In the genomic region with DNA sequence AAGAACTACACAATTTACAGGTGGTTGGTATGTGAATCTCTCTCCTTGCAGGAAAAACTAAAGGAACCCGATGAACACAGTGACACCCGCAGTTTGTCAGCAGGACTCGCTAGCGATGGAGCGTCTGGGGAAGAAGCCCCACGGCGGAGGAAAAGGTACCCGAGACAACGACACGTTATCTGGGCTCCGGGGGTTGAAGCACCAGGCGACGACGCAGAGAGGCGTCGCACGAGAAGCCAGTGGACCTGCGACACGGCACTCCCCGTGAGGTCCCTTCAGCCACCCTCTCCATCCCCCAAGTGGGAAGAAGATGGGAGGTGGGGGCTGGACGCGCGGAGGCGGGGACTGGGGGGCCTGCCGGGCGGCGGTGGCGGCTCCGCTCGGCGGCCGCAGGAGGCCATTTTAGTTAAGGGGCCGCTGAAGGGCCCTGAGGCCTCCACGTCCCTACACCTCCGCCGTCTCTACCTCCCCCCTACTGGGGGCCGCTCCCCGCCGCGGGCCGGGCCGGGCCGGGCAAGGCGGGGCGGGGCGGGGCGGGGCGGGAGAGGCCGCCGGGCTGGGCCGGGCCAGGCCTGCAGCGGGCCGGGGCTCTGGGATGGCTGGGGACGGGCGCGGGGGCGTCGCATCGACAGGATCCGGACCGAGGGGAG, we compare ENCODE assay signal across 7 cellular contexts. TPM values are rescaled to one million over a fixed set of nuclear protein-coding genes. Genes with fewer than 3 reads are reported as not detected.
DNase-seq lines count a peak whose midpoint lies in the region; ATAC-seq, FAIRE-seq and TF ChIP-seq lines count a peak whose summit lies in the region.

No MANE protein-coding gene starts in this region.

- no peak overlapping the region for H4K91ac ChIP-seq in H9 (ENCODE audit: insufficient read length, low read depth, low read length)

- peaks cover 20% of the 10 kb centered on the region; the same call in 1 of the 2 replicates for H3K79me2 ChIP-seq in H9 (ENCODE audit: insufficient read depth, low read length)

- H3K56ac ChIP-seq in H9 (ENCODE audit: insufficient read length, low read depth, low read length), result no peak overlapping the region

- H2BK20ac ChIP-seq in H9 (ENCODE audit: low read depth, low read length, poor library complexity, severe bottlenecking), result no peak overlapping the region

- peaks cover 33 to 39% of the 10 kb centered on the region in 2 experiments for H3K4me1 Mint-ChIP-seq in H9
- H3K4me1 Mint-ChIP-seq in activated CD4-positive, alpha-beta T cell treated with anti-CD3 and anti-CD28 coated beads, Interleukin-2, amount 10 ng/mL, durations not matched to agents 24 days and 14 days, result peaks cover 29% of the 10 kb centered on the region

- ATAC-seq in lower lobe of right lung, result peak; percentile 85 to 87

- intact Hi-C loops in activated CD4-positive, alpha-beta T cell treated with anti-CD3 and anti-CD28 coated beads, Interleukin-2, amount 10 ng/mL, durations not matched to agents 24 days and 14 days (cut with micrococcal nuclease), result loop anchor here (1.0 to 5.0 kb wide), 10 partner anchors 19 to 999 kb away; a partner anchor contains a TSS
- intact Hi-C loops in lower lobe of right lung (cut with DNase I), result no loop called here

- H3K18ac ChIP-seq in H9 (ENCODE audit: insufficient read length, low read depth, low read length), result peak overlapping the region; percentile 74

- H3K9me3 ChIP-seq in H9 (ENCODE audit: control insufficient read depth, low read depth, low read length), result no peaks in the 10 kb centered on the region
- no peaks in the 10 kb centered on the region for H3K9me3 ChIP-seq in lower lobe of right lung

- no peak overlapping the region for H2BK120ac ChIP-seq in H9 (ENCODE audit: low read depth, low read length, poor library complexity, severe bottlenecking)

- no CpG with 5 or more reads among the region's 61 CpGs for WGBS in H9 (ENCODE audit: extremely low coverage, insufficient read length, low lambda C conversion rate)

- no peak overlapping the region for H4K8ac ChIP-seq in H9 (replicated peaks; ENCODE audit: insufficient read length, low read depth, low read length)

- no peak overlapping the region for H3K4ac ChIP-seq in H9 (ENCODE audit: low read depth, low read length)

- H3K79me1 ChIP-seq in H9 (ENCODE audit: insufficient read depth, low read depth, low read length, poor library complexity, severe bottlenecking), result peaks cover 6% of the 10 kb centered on the region

- H3K4me3 ChIP-seq in lower lobe of right lung, result peak overlapping the region; percentile 89

- DNase-seq in GM12891 (ENCODE audit: insufficient read length, low spot score), result peak; percentile 43
- peak; percentile 45 for DNase-seq in H9
- DNase-seq in M059J (ENCODE audit: low read depth), result peak; percentile 63
- peak; percentile 85 for DNase-seq in activated CD4-positive, alpha-beta T cell treated with anti-CD3 and anti-CD28 coated beads, Interleukin-2, amount 10 ng/mL, durations not matched to agents 24 days and 14 days
- DNase-seq in ecto neural progenitor cell (ENCODE audit: low spot score), result peak; percentile 62
- DNase-seq in lower lobe of right lung, result peak; percentile 62
- DNase-seq in stimulated activated CD4-positive, alpha-beta T cell treated with anti-CD3 and anti-CD28 coated beads, TNF-alpha, amount 100 ng/mL, for 48 hours (ENCODE audit: low read depth in 3 of 3), result peak; percentile 13 to 27 (median 15)

- peak overlapping the region; percentile 90 to 97 (median 95); a peak in 6 of 7 replicates for H3K27ac Mint-ChIP-seq in H9
- peak overlapping the region; percentile 98 for H3K27ac Mint-ChIP-seq in activated CD4-positive, alpha-beta T cell treated with anti-CD3 and anti-CD28 coated beads, Interleukin-2, amount 10 ng/mL, durations not matched to agents 24 days and 14 days

- no peak overlapping the region for H2AK5ac ChIP-seq in H9 (ENCODE audit: insufficient read length, low read length)

- no peak; the same call in 1 of the 2 replicates for TF ChIP-seq POLR2A in GM12891 (IDR thresholded peaks at IDR 0.05; ENCODE audit: low read depth, low read length)

- H2BK5ac ChIP-seq in H9 (ENCODE audit: insufficient read length, low read length), result no peak overlapping the region

- H2BK15ac ChIP-seq in H9 (ENCODE audit: low read depth, low read length), result no peak overlapping the region

- H2AFZ ChIP-seq in H9 (ENCODE audit: low read length), result no peak overlapping the region

- no peak for TF ChIP-seq CTCF in H9 (conservative IDR thresholded peaks at IDR 0.05)
- no peak for TF ChIP-seq CTCF in lower lobe of right lung (IDR thresholded peaks at IDR 0.05)

- H3K4me1 ChIP-seq in H9 (ENCODE audit: insufficient read depth, low read length) (peaks cover 5% of the 10 kb centered on the region; the same call in 1 of the 2 replicates), lower lobe of right lung (peaks cover 48% of the 10 kb centered on the region)

- peak overlapping the region; percentile 66 for H3K4me2 ChIP-seq in H9 (ENCODE audit: insufficient read depth, insufficient read length, low read length)

- peak overlapping the region; percentile 96 for H3K14ac ChIP-seq in H9 (ENCODE audit: insufficient read depth, low read length)

- H3K27ac ChIP-seq in H9 (ENCODE audit: insufficient read length, low read depth, low read length), result no peak overlapping the region
- H3K27ac ChIP-seq in lower lobe of right lung, result peak overlapping the region; percentile 91

- H3K27me3 ChIP-seq in H9 (ENCODE audit: insufficient read depth, low read length) (peaks cover 7% of the 10 kb centered on the region; the same call in 1 of the 2 replicates), lower lobe of right lung (ENCODE audit: low read depth) (no peaks in the 10 kb centered on the region)

- H3K4me3 Mint-ChIP-seq in H9, result peak overlapping the region; percentile 85 to 92
- H3K4me3 Mint-ChIP-seq in activated CD4-positive, alpha-beta T cell treated with anti-CD3 and anti-CD28 coated beads, Interleukin-2, amount 10 ng/mL, durations not matched to agents 24 days and 14 days, result peak overlapping the region; percentile 98

- H4K20me1 ChIP-seq in H9 (ENCODE audit: control insufficient read depth, insufficient read depth, insufficient read length), result no peaks in the 10 kb centered on the region

- H3K27me3 Mint-ChIP-seq in H9 (ENCODE audit: low read depth), result peaks cover 24% of the 10 kb centered on the region
- H3K27me3 Mint-ChIP-seq in activated CD4-positive, alpha-beta T cell treated with anti-CD3 and anti-CD28 coated beads, Interleukin-2, amount 10 ng/mL, durations not matched to agents 24 days and 14 days, result peaks cover 10% of the 10 kb centered on the region

- H3K36me3 Mint-ChIP-seq in H9 (ENCODE audit: insufficient read depth in 1 of 3, low read depth in 3 of 3), result peaks cover 4 to 9% (median 4%) of the 10 kb centered on the region in 3 experiments; a peak in 5 of 7 replicates
- peaks cover 15% of the 10 kb centered on the region for H3K36me3 Mint-ChIP-seq in activated CD4-positive, alpha-beta T cell treated with anti-CD3 and anti-CD28 coated beads, Interleukin-2, amount 10 ng/mL, durations not matched to agents 24 days and 14 days (ENCODE audit: low read depth)

- no peak overlapping the region for H3T11ph ChIP-seq in H9 (ENCODE audit: low read length)

- H4K5ac ChIP-seq in H9 (ENCODE audit: insufficient read length, low read depth, low read length), result no peak overlapping the region

- H3K23ac ChIP-seq in H9 (ENCODE audit: insufficient read length, low read depth, low read length), result no peak overlapping the region

- H2BK12ac ChIP-seq in H9 (ENCODE audit: insufficient read length, low read depth, low read length), result no peak overlapping the region

- FAIRE-seq in GM12891 (lab: Jason Lieb, UNC), result peak; percentile 79

- H3K36me3 ChIP-seq in lower lobe of right lung, result no peaks in the 10 kb centered on the region

- peak overlapping the region; percentile 84 for H3K9ac ChIP-seq in H9 (ENCODE audit: extremely low read depth, insufficient read length, low read length)

- H3K9me3 Mint-ChIP-seq in H9, result no peaks in the 10 kb centered on the region
- H3K9me3 Mint-ChIP-seq in activated CD4-positive, alpha-beta T cell treated with anti-CD3 and anti-CD28 coated beads, Interleukin-2, amount 10 ng/mL, durations not matched to agents 24 days and 14 days, result no peaks in the 10 kb centered on the region

- H3K23me2 ChIP-seq in H9 (ENCODE audit: insufficient read length, low read depth, low read length, poor library complexity, severe bottlenecking), result peaks cover 11% of the 10 kb centered on the region

TF ChIP-seq in GM12891, 5 proteins besides CTCF, POLR2A, EP300 and RAD21:
- TF ChIP-seq PAX5 (IDR thresholded peaks at IDR 0.05; ENCODE audit: insufficient read depth, low read length, severe bottlenecking) (no peak), POU2F2 (IDR thresholded peaks at IDR 0.05; ENCODE audit: low read depth, low read length) (peak; percentile 23; the same call in 1 of the 2 replicates)
TF ChIP-seq in GM12891: peak in this region for 1.

RNA-seq across cellular contexts. Expression of a gene that starts 0.9 kb away (rescaled TPM):
- 29.4 TPM for polyA plus RNA-seq in GM12891 (2012; ENCODE audit: low read depth, missing spikeins)
- total RNA-seq in H9 (2021) (61.8 and 62.4 TPM in 2 replicates), lower lobe of right lung (53.8 TPM)
- 46.6 and 66.8 TPM in 2 replicates for total RNA-seq in M059J (2014; rRNA removed; shearing (Covaris generic))
- 68.1 and 70.4 TPM in 2 replicates for total RNA-seq in activated CD4-positive, alpha-beta T cell treated with anti-CD3 and anti-CD28 coated beads, Interleukin-2, amount 10 ng/mL, durations not matched to agents 24 days and 14 days

Comparison
In these comparisons a context has a peak if more than half of its experiments do, and no peak if none do; other contexts are left out.
1. DNase-seq: peak in every context shown above with its lines; median percentile 85 in activated CD4-positive, alpha-beta T cell treated with anti-CD3 and anti-CD28 coated beads, Interleukin-2, amount 10 ng/mL, durations not matched to agents 24 days and 14 days; 63 in M059J; 62 in ecto neural progenitor cell; 62 in lower lobe of right lung; 45 in H9; 43 in GM12891; 15 in stimulated activated CD4-positive, alpha-beta T cell treated with anti-CD3 and anti-CD28 coated beads, TNF-alpha, amount 100 ng/mL, for 48 hours.